In the genomic region with DNA sequence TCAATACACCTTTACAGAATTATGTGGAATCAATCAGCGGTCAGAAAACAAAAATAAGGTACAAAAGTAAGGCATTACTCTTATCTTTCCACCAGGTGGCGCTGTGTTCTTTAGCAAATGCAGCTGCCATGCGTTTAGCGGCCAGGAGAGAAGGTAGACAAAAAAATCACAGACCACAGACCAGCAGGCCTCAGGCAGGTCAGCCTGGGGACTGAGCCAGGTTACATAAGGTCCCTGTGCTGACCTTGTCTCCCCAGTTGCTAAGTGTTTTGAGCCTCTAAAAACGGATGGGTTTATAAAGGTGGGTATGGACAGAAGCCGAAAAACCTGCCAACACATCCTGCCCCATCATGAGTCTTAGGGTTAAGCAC, we compare ENCODE assay signal across 8 cellular contexts. TPM values are rescaled to one million over a fixed set of nuclear protein-coding genes. Genes with fewer than 3 reads are reported as not detected.
A peak's percentile ranks its signal among the peaks of the same experiment; 100 is the strongest.
DNase-seq lines count a peak whose midpoint lies in the region; ATAC-seq and TF ChIP-seq lines count a peak whose summit lies in the region.

No MANE protein-coding gene starts in this region.

- BruUV-seq in HCT116 (replicated peaks; lab: Mats Ljungman, UMichigan) = no TSS peak

- H2AFZ ChIP-seq in HCT116 (ENCODE audit: low read depth, low read length, poor library complexity, severe bottlenecking) = no peak overlapping the region

- H3K79me2 ChIP-seq in HCT116 (ENCODE audit: insufficient read depth, low read length) = no peaks in the 10 kb centered on the region

- no peaks in the 10 kb centered on the region for H3K27me3 ChIP-seq in HCT116 (ENCODE audit: insufficient read depth, low read length)
- H3K27me3 ChIP-seq in left lung = peaks cover 0 to 19% of the 10 kb centered on the region in 2 donors

- TF ChIP-seq RAD21 in HCT116 (IDR thresholded peaks at IDR 0.05; ENCODE audit: low read depth) = peak; percentile 96

- H3K4me3 ChIP-seq in HCT116 (replicated peaks in 1 of 2; ENCODE audit: low read depth in 1 of 2, low read length in 2 of 2) (no peak overlapping the region), choroid plexus epithelial cell (ENCODE audit: low read depth, low read length) (no peak overlapping the region), left lung (peak overlapping the region in 1 of 2 donors; percentile 57)

- RAD21 ChIA-PET in HCT116 (lab: Charles Lee; ENCODE audit: low non-redundant PET in 1 of 2, low total read pairs in 2 of 2, uncharacterized antibody in 2 of 2, unreplicated experiment in 2 of 2) = interaction anchor here (1.0 to 2.2 kb wide), 4 partner anchors 181 to 185 kb away, joined by 4 to 13 read pairs (median 10); no protein-coding TSS in a partner anchor

- H3K9me2 ChIP-seq in HCT116 (ENCODE audit: insufficient read depth) = no peaks in the 10 kb centered on the region

- POLR2A ChIA-PET in HCT116 (lab: Charles Lee) = interaction anchor here (0.7 to 4.6 kb wide), 2 partner anchors 181 to 185 kb away, joined by 3 to 39 read pairs; no protein-coding TSS in a partner anchor

- ATAC-seq in HCT116 (peak; percentile 34), left lung (peak; percentile 16), HG02884 (IDR thresholded peaks at IDR 0.05; ENCODE audit: unreplicated experiment) (no peak)

- no peak overlapping the region for H3K27ac ChIP-seq in HCT116 (ENCODE audit: low read depth, low read length)
- no peak overlapping the region for H3K27ac ChIP-seq in left lung

- peak; percentile 86 for DNase-seq in CD1c-positive myeloid dendritic cell (ENCODE audit: extremely low spot score)
- DNase-seq in HCT116 (ENCODE audit: low read depth, low spot score) = peak; percentile 69
- peak; percentile 43 for DNase-seq in NCI-H510A (lab: John Stamatoyannopoulos, UW)
- peak; percentile 55 for DNase-seq in activated CD4-positive, CD25-positive, alpha-beta regulatory T cell treated with anti-CD3 and anti-CD28 coated beads, Interleukin-2, amount 50 U/mL, for 16 hours (ENCODE audit: low read depth, low spot score)
- DNase-seq in choroid plexus epithelial cell (ENCODE audit: low read depth) = peak; percentile 89
- DNase-seq in left lung = peak in 1 of 2 donors; percentile 67
- peak in 2 of 3 donors; percentile 46 to 47 for DNase-seq in stimulated activated CD4-positive, alpha-beta T cell treated with anti-CD3 and anti-CD28 coated beads, TNF-alpha, amount 100 ng/mL, for 1 hour (ENCODE audit: low read depth in 3 of 3, low spot score in 1 of 3)

- CTCF ChIA-PET in HCT116 (lab: Charles Lee) = interaction anchor here (1.0 to 17.3 kb wide), 5 partner anchors 11 to 184 kb away, joined by 3 to 412 read pairs (median 4); partner anchors contain the start of gene NPL

- H3K9me3 ChIP-seq in HCT116 (ENCODE audit: control insufficient read depth in 1 of 2, insufficient read depth in 1 of 2, low read depth in 1 of 2, low read length in 2 of 2) = no peaks in the 10 kb centered on the region
- H3K9me3 ChIP-seq in left lung = no peaks in the 10 kb centered on the region

- intact Hi-C loops in HCT116 (cut with micrococcal nuclease) (loop anchor here (1.0 kb wide), 1 partner anchor 183 kb away; no protein-coding TSS in a partner anchor), left lung (cut with DNase I) (loop anchor here (2.0 to 5.0 kb wide), 2 partner anchors 181 kb away; no protein-coding TSS in a partner anchor)

- peak; percentile 66 to 88 (median 85) for TF ChIP-seq CTCF in HCT116 (IDR thresholded peaks at IDR 0.05 in 2 of 3, conservative IDR thresholded peaks at IDR 0.05 in 1 of 3; ENCODE audit: borderline replicate concordance in 1 of 3, insufficient read depth in 1 of 3, low read depth in 2 of 3, low read length in 2 of 3)
- TF ChIP-seq CTCF in choroid plexus epithelial cell (conservative IDR thresholded peaks at IDR 0.05; ENCODE audit: low read depth, low read length) = peak; percentile 83
- TF ChIP-seq CTCF in left lung (IDR thresholded peaks at IDR 0.05) = peak; percentile 81 to 84

- no peak overlapping the region for H3K4me2 ChIP-seq in HCT116 (ENCODE audit: low read length)

- H3K9ac ChIP-seq in HCT116 (ENCODE audit: low read length) = no peak overlapping the region

- no peak for TF ChIP-seq POLR2A in HCT116 (IDR thresholded peaks at IDR 0.05; ENCODE audit: borderline replicate concordance, extremely low read depth, insufficient read depth, insufficient read length)

- peaks cover 12 to 17% of the 10 kb centered on the region in 2 experiments; a peak in 3 of 4 replicates for H3K36me3 ChIP-seq in HCT116 (ENCODE audit: control insufficient read depth in 1 of 2, insufficient read depth in 2 of 2, low read length in 2 of 2)
- H3K36me3 ChIP-seq in left lung = peaks cover 0 to 15% of the 10 kb centered on the region in 2 donors

- no peaks in the 10 kb centered on the region for H4K20me1 ChIP-seq in HCT116 (ENCODE audit: insufficient read depth)

- H3K4me1 ChIP-seq in HCT116 (ENCODE audit: control insufficient read depth in 1 of 2, insufficient read depth in 2 of 2, low read length in 2 of 2) (peaks cover 0 to 21% of the 10 kb centered on the region in 2 experiments; a peak in 3 of 4 replicates), left lung (peaks cover 9 to 50% of the 10 kb centered on the region in 2 donors)

TF ChIP-seq in HCT116, 20 proteins besides CTCF, POLR2A, EP300 and RAD21:
- TF ChIP-seq CBX3 (IDR thresholded peaks at IDR 0.05; ENCODE audit: low read depth) (no peak), EZH2phosphoT487 (IDR thresholded peaks at IDR 0.05; ENCODE audit: borderline replicate concordance) (no peak), MAX (IDR thresholded peaks at IDR 0.05) (no peak), ZNF274 (IDR thresholded peaks at IDR 0.05; ENCODE audit: low read depth, low read length) (no peak), FOSL1 (IDR thresholded peaks at IDR 0.05; ENCODE audit: low read depth) (no peak), ELF1 (IDR thresholded peaks at IDR 0.05; ENCODE audit: borderline replicate concordance, low read depth) (no peak), TCF7L2 (IDR thresholded peaks at IDR 0.05; ENCODE audit: borderline replicate concordance, extremely low read depth, insufficient read depth, insufficient read length) (no peak), CEBPB (IDR thresholded peaks at IDR 0.05; ENCODE audit: low read depth) (no peak), SIN3A (IDR thresholded peaks at IDR 0.05; ENCODE audit: low read depth) (no peak), ZBTB33 (IDR thresholded peaks at IDR 0.05; ENCODE audit: extremely low read depth, insufficient replicate concordance, low read length) (no peak), EGR1 (IDR thresholded peaks at IDR 0.05; ENCODE audit: low read depth) (no peak), JUND (IDR thresholded peaks at IDR 0.05) (no peak), ZFX (IDR thresholded peaks at IDR 0.05) (no peak)
- TF ChIP-seq, protein P1, sequence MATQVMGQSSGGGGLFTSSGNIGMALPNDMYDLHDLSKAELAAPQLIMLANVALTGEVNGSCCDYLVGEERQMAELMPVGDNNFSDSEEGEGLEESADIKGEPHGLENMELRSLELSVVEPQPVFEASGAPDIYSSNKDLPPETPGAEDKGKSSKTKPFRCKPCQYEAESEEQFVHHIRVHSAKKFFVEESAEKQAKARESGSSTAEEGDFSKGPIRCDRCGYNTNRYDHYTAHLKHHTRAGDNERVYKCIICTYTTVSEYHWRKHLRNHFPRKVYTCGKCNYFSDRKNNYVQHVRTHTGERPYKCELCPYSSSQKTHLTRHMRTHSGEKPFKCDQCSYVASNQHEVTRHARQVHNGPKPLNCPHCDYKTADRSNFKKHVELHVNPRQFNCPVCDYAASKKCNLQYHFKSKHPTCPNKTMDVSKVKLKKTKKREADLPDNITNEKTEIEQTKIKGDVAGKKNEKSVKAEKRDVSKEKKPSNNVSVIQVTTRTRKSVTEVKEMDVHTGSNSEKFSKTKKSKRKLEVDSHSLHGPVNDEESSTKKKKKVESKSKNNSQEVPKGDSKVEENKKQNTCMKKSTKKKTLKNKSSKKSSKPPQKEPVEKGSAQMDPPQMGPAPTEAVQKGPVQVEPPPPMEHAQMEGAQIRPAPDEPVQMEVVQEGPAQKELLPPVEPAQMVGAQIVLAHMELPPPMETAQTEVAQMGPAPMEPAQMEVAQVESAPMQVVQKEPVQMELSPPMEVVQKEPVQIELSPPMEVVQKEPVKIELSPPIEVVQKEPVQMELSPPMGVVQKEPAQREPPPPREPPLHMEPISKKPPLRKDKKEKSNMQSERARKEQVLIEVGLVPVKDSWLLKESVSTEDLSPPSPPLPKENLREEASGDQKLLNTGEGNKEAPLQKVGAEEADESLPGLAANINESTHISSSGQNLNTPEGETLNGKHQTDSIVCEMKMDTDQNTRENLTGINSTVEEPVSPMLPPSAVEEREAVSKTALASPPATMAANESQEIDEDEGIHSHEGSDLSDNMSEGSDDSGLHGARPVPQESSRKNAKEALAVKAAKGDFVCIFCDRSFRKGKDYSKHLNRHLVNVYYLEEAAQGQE (IDR thresholded peaks at IDR 0.05; ENCODE audit: low read depth) = no peak

RNA-seq across cellular contexts. Expression of gene RGS16, which starts 2.8 kb away (rescaled TPM):
- total RNA-seq in HCT116 (2021; ENCODE audit: unreplicated experiment) (6.5 TPM), left lung (10 to 100 TPM; 10.1 to 11.0 TPM)
- polyA plus RNA-seq in HCT116 (2012) = 7.0 and 7.9 TPM in 2 replicates

RNA-seq across cellular contexts. Expression of gene RNASEL, which starts 12.3 kb away (rescaled TPM):
- total RNA-seq in HCT116 (2021; ENCODE audit: unreplicated experiment) = 2.9 TPM
- polyA plus RNA-seq in HCT116 (2012) = 1.6 and 2.0 TPM in 2 replicates
- total RNA-seq in left lung = 10 to 100 TPM; 13.5 to 13.6 TPM
